Comparison of ENCODE assay signal across 2 cellular contexts in the genomic region with DNA sequence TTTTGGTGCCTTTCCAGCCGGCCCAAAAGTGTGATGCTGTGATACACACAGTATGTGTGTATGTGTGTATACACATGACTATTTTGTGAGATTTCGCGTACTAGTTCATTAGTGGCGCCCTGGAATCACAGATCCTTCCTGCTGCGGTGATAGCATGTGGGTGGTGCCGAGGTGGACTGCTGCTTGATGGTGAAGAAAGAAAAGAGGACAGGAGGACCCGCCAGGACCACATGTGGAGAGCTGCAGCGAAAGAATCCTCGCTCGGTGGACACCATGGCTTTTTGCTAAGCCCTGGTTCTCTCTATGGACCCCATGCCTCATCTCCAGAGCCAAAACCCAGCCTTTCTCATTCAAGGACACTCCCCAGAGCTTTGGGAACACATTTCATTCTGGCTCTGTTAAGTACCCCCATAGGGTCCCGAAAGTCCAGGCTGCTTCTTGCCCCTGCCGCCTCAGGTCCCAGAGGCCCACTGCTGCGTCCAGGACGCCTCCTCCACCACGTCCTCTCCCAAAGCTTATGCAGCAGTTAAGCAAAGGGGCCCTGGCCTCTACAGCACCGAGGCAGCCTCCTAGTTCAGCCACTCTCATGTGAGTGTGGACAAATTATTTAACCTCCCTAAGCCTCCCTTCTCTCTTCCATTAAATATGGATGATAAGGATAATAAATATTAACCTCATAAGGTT.
TF ChIP-seq lines count a peak whose summit lies in the region.

No MANE protein-coding gene starts in this region.

TF ChIP-seq in GM23338, 12 proteins besides CTCF, POLR2A, EP300 and RAD21 (continues in another document):
- TF ChIP-seq JUNB (IDR thresholded peaks at IDR 0.05; ENCODE audit: unreplicated experiment) (no peak), EZH2phosphoT487 (IDR thresholded peaks at IDR 0.05; ENCODE audit: unreplicated experiment) (no peak), ZNF331 (CRISPR knock-in tag; IDR thresholded peaks at IDR 0.05; ENCODE audit: low read depth) (no peak), STAT1 (IDR thresholded peaks at IDR 0.05; ENCODE audit: unreplicated experiment) (no peak), CREB1 (CRISPR knock-in tag; IDR thresholded peaks at IDR 0.05; ENCODE audit: low read depth) (no peak), NANOG (IDR thresholded peaks at IDR 0.05; ENCODE audit: borderline replicate concordance) (no peak), ZNF114 (CRISPR knock-in tag; IDR thresholded peaks at IDR 0.05) (no peak), EZH2 (IDR thresholded peaks at IDR 0.05; ENCODE audit: low read depth, unreplicated experiment) (no peak)
- TF ChIP-seq, protein P1, sequence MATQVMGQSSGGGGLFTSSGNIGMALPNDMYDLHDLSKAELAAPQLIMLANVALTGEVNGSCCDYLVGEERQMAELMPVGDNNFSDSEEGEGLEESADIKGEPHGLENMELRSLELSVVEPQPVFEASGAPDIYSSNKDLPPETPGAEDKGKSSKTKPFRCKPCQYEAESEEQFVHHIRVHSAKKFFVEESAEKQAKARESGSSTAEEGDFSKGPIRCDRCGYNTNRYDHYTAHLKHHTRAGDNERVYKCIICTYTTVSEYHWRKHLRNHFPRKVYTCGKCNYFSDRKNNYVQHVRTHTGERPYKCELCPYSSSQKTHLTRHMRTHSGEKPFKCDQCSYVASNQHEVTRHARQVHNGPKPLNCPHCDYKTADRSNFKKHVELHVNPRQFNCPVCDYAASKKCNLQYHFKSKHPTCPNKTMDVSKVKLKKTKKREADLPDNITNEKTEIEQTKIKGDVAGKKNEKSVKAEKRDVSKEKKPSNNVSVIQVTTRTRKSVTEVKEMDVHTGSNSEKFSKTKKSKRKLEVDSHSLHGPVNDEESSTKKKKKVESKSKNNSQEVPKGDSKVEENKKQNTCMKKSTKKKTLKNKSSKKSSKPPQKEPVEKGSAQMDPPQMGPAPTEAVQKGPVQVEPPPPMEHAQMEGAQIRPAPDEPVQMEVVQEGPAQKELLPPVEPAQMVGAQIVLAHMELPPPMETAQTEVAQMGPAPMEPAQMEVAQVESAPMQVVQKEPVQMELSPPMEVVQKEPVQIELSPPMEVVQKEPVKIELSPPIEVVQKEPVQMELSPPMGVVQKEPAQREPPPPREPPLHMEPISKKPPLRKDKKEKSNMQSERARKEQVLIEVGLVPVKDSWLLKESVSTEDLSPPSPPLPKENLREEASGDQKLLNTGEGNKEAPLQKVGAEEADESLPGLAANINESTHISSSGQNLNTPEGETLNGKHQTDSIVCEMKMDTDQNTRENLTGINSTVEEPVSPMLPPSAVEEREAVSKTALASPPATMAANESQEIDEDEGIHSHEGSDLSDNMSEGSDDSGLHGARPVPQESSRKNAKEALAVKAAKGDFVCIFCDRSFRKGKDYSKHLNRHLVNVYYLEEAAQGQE (IDR thresholded peaks at IDR 0.05; ENCODE audit: unreplicated experiment), result no peak
- TF ChIP-seq, protein P2, sequence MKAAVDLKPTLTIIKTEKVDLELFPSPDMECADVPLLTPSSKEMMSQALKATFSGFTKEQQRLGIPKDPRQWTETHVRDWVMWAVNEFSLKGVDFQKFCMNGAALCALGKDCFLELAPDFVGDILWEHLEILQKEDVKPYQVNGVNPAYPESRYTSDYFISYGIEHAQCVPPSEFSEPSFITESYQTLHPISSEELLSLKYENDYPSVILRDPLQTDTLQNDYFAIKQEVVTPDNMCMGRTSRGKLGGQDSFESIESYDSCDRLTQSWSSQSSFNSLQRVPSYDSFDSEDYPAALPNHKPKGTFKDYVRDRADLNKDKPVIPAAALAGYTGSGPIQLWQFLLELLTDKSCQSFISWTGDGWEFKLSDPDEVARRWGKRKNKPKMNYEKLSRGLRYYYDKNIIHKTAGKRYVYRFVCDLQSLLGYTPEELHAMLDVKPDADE (IDR thresholded peaks at IDR 0.05), result no peak

TF ChIP-seq in K562, 482 proteins besides CTCF, POLR2A, EP300 and RAD21:
- TF ChIP-seq MIER1 (IDR thresholded peaks at IDR 0.05; ENCODE audit: low read depth) (no peak), PPARD (CRISPR knock-in tag; IDR thresholded peaks at IDR 0.05) (no peak), CHD1 (IDR thresholded peaks at IDR 0.05; ENCODE audit: low read length) (no peak), BACH1 (tag; IDR thresholded peaks at IDR 0.05) (no peak), DMBX1 (CRISPR knock-in tag; IDR thresholded peaks at IDR 0.05; ENCODE audit: borderline replicate concordance) (no peak), ZNF778 (CRISPR knock-in tag; IDR thresholded peaks at IDR 0.05) (no peak), ZC3H8 (IDR thresholded peaks at IDR 0.05) (no peak), ZNF124 (CRISPR knock-in tag; IDR thresholded peaks at IDR 0.05) (no peak), MYC (IDR thresholded peaks at IDR 0.05; ENCODE audit: low read depth, low read length) (no peak), MYC (CRISPR knock-in tag; IDR thresholded peaks at IDR 0.05; ENCODE audit: borderline replicate concordance, low read depth) (no peak)
- TF ChIP-seq, protein P3, sequence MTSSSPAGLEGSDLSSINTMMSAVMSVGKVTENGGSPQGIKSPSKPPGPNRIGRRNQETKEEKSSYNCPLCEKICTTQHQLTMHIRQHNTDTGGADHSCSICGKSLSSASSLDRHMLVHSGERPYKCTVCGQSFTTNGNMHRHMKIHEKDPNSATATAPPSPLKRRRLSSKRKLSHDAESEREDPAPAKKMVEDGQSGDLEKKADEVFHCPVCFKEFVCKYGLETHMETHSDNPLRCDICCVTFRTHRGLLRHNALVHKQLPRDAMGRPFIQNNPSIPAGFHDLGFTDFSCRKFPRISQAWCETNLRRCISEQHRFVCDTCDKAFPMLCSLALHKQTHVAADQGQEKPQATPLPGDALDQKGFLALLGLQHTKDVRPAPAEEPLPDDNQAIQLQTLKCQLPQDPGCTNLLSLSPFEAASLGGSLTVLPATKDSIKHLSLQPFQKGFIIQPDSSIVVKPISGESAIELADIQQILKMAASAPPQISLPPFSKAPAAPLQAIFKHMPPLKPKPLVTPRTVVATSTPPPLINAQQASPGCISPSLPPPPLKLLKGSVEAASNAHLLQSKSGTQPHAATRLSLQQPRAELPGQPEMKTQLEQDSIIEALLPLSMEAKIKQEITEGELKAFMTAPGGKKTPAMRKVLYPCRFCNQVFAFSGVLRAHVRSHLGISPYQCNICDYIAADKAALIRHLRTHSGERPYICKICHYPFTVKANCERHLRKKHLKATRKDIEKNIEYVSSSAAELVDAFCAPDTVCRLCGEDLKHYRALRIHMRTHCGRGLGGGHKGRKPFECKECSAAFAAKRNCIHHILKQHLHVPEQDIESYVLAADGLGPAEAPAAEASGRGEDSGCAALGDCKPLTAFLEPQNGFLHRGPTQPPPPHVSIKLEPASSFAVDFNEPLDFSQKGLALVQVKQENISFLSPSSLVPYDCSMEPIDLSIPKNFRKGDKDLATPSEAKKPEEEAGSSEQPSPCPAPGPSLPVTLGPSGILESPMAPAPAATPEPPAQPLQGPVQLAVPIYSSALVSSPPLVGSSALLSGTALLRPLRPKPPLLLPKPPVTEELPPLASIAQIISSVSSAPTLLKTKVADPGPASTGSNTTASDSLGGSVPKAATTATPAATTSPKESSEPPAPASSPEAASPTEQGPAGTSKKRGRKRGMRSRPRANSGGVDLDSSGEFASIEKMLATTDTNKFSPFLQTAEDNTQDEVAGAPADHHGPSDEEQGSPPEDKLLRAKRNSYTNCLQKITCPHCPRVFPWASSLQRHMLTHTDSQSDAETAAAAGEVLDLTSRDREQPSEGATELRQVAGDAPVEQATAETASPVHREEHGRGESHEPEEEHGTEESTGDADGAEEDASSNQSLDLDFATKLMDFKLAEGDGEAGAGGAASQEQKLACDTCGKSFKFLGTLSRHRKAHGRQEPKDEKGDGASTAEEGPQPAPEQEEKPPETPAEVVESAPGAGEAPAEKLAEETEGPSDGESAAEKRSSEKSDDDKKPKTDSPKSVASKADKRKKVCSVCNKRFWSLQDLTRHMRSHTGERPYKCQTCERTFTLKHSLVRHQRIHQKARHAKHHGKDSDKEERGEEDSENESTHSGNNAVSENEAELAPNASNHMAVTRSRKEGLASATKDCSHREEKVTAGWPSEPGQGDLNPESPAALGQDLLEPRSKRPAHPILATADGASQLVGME (CRISPR knock-in tag; IDR thresholded peaks at IDR 0.05), result no peak
- TF ChIP-seq, protein P4, sequence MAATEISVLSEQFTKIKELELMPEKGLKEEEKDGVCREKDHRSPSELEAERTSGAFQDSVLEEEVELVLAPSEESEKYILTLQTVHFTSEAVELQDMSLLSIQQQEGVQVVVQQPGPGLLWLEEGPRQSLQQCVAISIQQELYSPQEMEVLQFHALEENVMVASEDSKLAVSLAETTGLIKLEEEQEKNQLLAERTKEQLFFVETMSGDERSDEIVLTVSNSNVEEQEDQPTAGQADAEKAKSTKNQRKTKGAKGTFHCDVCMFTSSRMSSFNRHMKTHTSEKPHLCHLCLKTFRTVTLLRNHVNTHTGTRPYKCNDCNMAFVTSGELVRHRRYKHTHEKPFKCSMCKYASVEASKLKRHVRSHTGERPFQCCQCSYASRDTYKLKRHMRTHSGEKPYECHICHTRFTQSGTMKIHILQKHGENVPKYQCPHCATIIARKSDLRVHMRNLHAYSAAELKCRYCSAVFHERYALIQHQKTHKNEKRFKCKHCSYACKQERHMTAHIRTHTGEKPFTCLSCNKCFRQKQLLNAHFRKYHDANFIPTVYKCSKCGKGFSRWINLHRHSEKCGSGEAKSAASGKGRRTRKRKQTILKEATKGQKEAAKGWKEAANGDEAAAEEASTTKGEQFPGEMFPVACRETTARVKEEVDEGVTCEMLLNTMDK (IDR thresholded peaks at IDR 0.05; ENCODE audit: borderline replicate concordance, insufficient read depth, low read depth, low read length, poor library complexity, severe bottlenecking), result no peak
